In the genomic region with DNA sequence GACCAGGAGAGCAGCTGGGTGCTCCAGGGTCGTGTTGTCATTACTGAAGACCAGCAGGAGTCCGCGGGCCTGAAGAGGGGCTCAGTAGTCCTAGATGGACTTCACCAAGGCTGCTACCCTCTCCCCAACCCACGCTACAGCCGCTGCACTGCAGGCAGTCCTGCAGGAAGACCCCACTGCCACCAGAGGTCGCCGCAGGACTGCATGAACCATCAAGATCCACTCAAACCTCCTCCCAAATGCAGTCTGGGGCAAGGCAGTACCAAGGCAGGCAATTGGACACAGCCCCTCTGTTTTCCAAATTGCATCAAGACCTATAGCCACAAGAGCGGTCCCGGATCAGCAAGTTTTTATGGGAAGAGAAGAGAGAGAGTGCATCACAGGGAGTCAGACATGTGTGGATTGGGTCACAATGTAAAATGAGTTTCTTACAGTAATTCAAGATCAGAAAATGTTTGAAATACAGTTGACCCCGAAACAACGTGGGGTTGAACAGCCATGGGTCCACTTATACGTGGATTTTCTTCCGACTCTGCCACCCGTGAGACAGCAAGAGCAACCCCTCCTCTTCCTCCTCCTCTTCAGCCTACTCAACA, we compare ENCODE assay signal across 9 cellular contexts. TPM values are rescaled to one million over a fixed set of nuclear protein-coding genes. Genes with fewer than 3 reads are reported as not detected.
DNase-seq lines count a peak whose midpoint lies in the region; ATAC-seq and TF ChIP-seq lines count a peak whose summit lies in the region.
"Had no signal": no experiment of that assay in that cellular context is flagged by ENCODE, and none has a peak within 500 bp of the region (broad histone marks: within the 10 kb centered on the region; RNA-seq: fewer than 3 reads in every experiment).

No MANE protein-coding gene starts in this region.

- H3K4me1 Mint-ChIP-seq in CD14-positive monocyte: peaks cover 1% of the 10 kb centered on the region

- H3K4me3 ChIP-seq in lower lobe of right lung: no peak overlapping the region

- peak; percentile 73 for DNase-seq in CD14-positive monocyte (ENCODE audit: low spot score)
- peak; percentile 46 to 82 for DNase-seq in NCI-H446 (lab: John Stamatoyannopoulos, UW)
- peak; percentile 74 for DNase-seq in activated CD4-positive, alpha-beta T cell treated with anti-CD3 and anti-CD28 coated beads, Interleukin-2, amount 50 U/mL, for 1 hour
- peak; percentile 88 for DNase-seq in dermis blood vessel endothelial cell
- peak; percentile 82 for DNase-seq in lower lobe of right lung
- DNase-seq in stimulated activated CD8-positive, alpha-beta memory T cell treated with anti-CD3 and anti-CD28 coated beads, Interleukin-15, amount 100 ng/mL, for 1 hour (ENCODE audit: low read depth): peak; percentile 60

- H3K27me3 ChIP-seq in lower lobe of right lung (ENCODE audit: low read depth): no peaks in the 10 kb centered on the region

- intact Hi-C loops in CD14-positive monocyte (cut with micrococcal nuclease): loop anchor here in 1 of 2 donors (5.0 to 10.0 kb wide), 2 partner anchors 49 to 856 kb away; partner anchors contain the start of gene DZIP1L
- intact Hi-C loops in lower lobe of right lung (cut with DNase I): no loop called here

- no peaks in the 10 kb centered on the region for H3K9me3 ChIP-seq in lower lobe of right lung

- ATAC-seq in GM19025 (IDR thresholded peaks at IDR 0.05; ENCODE audit: low read depth, unreplicated experiment) (peak; percentile 54), HG03175 (IDR thresholded peaks at IDR 0.05; ENCODE audit: unreplicated experiment) (peak; percentile 75), lower lobe of right lung (peak; percentile 93 to 95)

- H3K27ac ChIP-seq in lower lobe of right lung: no peak overlapping the region

- peaks cover 10 to 35% of the 10 kb centered on the region in 2 donors for H3K36me3 Mint-ChIP-seq in CD14-positive monocyte

- TF ChIP-seq CTCF in CD14-positive monocyte (IDR thresholded peaks at IDR 0.05) (peak; percentile 96), lower lobe of right lung (IDR thresholded peaks at IDR 0.05) (peak; percentile 96)

- H3K27ac Mint-ChIP-seq in CD14-positive monocyte: no peak overlapping the region

- no peak overlapping the region for H3K4me3 Mint-ChIP-seq in CD14-positive monocyte

- peaks cover 0 to 3% (median 0%) of the 10 kb centered on the region in 3 donors for H3K27me3 Mint-ChIP-seq in CD14-positive monocyte (ENCODE audit: low read depth in 3 of 3)

- peaks cover 63% of the 10 kb centered on the region for H3K36me3 ChIP-seq in lower lobe of right lung

- no peaks in the 10 kb centered on the region for H3K4me1 ChIP-seq in lower lobe of right lung

- H3K9me3 Mint-ChIP-seq in CD14-positive monocyte: peaks cover 0 to under 1% (median 0%) of the 10 kb centered on the region in 7 donors

RNA-seq across cellular contexts. Expression of gene DZIP1L, which starts 46.7 kb away (rescaled TPM):
- under 1 TPM; 0.50 to 0.52 TPM for polyA plus RNA-seq in CD14-positive monocyte
- total RNA-seq in dermis blood vessel endothelial cell (2.4 and 4.6 TPM in 2 replicates), lower lobe of right lung (19.9 TPM)

RNA-seq across cellular contexts. Expression of gene CLDN18, which starts 58.7 kb away (rescaled TPM):
- polyA plus RNA-seq in CD14-positive monocyte: not detected
- not detected in 2 replicates for total RNA-seq in dermis blood vessel endothelial cell
- 162 TPM for total RNA-seq in lower lobe of right lung
- total RNA-seq: T-helper 1 cell treated with Interleukin-12 subunit alpha and Interleukin-12 subunit beta and Interleukin-4 antibody, amounts not matched to agents 30 ng/mL and 1 ng/mL, for 36 hours had no signal

Comparison
In these comparisons a context has a peak if more than half of its experiments do, and no peak if none do; other contexts are left out.
1. RNA of gene CLDN18, which starts 58.7 kb away (total RNA-seq): 162 TPM in lower lobe of right lung (single experiment); not detected in dermis blood vessel endothelial cell; every median in the first group is over 100 times any median in the second.
2. Peak in every context shown above with its lines, with median percentiles within 50 percentile points of each other: DNase-seq and ATAC-seq.